In genomic region chr19:41439441-41440222, GRCh38 we compare ENCODE assay signal across 8 cellular contexts. TPM values are rescaled to one million over a fixed set of nuclear protein-coding genes. Genes with fewer than 3 reads are reported as not detected.
DNase-seq lines count a peak whose midpoint lies in the region; ATAC-seq, FAIRE-seq and TF ChIP-seq lines count a peak whose summit lies in the region.

DMAC2 (minus strand) TSS chr19:41439912; CDS start chr19:41439899, 13 bp downstream.

- no peak within 1 kb of the TSS for H3K27ac Mint-ChIP-seq in activated T-helper 2 cell treated with anti-CD3 and anti-CD28 coated beads, Interferon-gamma antibody, Interleukin-2, Interleukin-4, amounts not matched to agents 10 μg/mL and 5 μg/mL and 100 μg/mL, durations not matched to agents 14 hours and 24 hours and 36 hours
- H3K27ac Mint-ChIP-seq in nephron progenitor cell = no peak within 1 kb of the TSS
- peak within 1 kb of the TSS in 1 of 2 donors; percentile 78 for H3K27ac Mint-ChIP-seq in stimulated activated naive CD8-positive, alpha-beta T cell treated with anti-CD3 and anti-CD28 coated beads, Interleukin-15, amount 100 ng/mL, for 72 hours

- no peak within 1 kb of the TSS for H3K4me3 Mint-ChIP-seq in activated T-helper 2 cell treated with anti-CD3 and anti-CD28 coated beads, Interferon-gamma antibody, Interleukin-2, Interleukin-4, amounts not matched to agents 10 μg/mL and 5 μg/mL and 100 μg/mL, durations not matched to agents 14 hours and 24 hours and 36 hours (ENCODE audit: low read depth)
- no peak within 1 kb of the TSS for H3K4me3 Mint-ChIP-seq in nephron progenitor cell
- H3K4me3 Mint-ChIP-seq in stimulated activated naive CD8-positive, alpha-beta T cell treated with anti-CD3 and anti-CD28 coated beads, Interleukin-15, amount 100 ng/mL, for 72 hours = no peak within 1 kb of the TSS

- TF ChIP-seq CTCF in RWPE2 (IDR thresholded peaks at IDR 0.05; ENCODE audit: poor library complexity, severe bottlenecking) (peak; percentile 80), nephron progenitor cell (IDR thresholded peaks at IDR 0.05) (peak; percentile 14)

- H3K36me3 Mint-ChIP-seq in activated T-helper 2 cell treated with anti-CD3 and anti-CD28 coated beads, Interferon-gamma antibody, Interleukin-2, Interleukin-4, amounts not matched to agents 10 μg/mL and 5 μg/mL and 100 μg/mL, durations not matched to agents 14 hours and 24 hours and 36 hours (ENCODE audit: low read depth) = peaks cover 15% of the 10 kb centered on the region
- H3K36me3 Mint-ChIP-seq in nephron progenitor cell (ENCODE audit: low read depth) = peaks cover 11% of the 10 kb centered on the region

- TF ChIP-seq POLR2A in H54 (IDR thresholded peaks at IDR 0.05; ENCODE audit: low read depth, low read length) = peak; percentile 52; the same call in 1 of the 2 replicates

- H3K27me3 ChIP-seq in RWPE2 (ENCODE audit: insufficient read depth, poor library complexity, severe bottlenecking) = no peaks in the 10 kb centered on the region

- DNase-seq in G401 (ENCODE audit: low spot score) (peak; percentile 100), H54 (ENCODE audit: insufficient read length, low spot score) (peak; percentile 99), LoVo (ENCODE audit: low spot score) (peak; percentile 97), RWPE2 (ENCODE audit: low spot score) (peak; percentile 97), fibroblast of the conjunctiva (ENCODE audit: low read depth) (peak; percentile 96), nephron progenitor cell (peak; percentile 92)
- peak; percentile 95 for DNase-seq in activated T-helper 2 cell treated with anti-CD3 and anti-CD28 coated beads, Interferon-gamma antibody, Interleukin-2, Interleukin-4, amounts not matched to agents 10 μg/mL and 5 μg/mL and 100 μg/mL, durations not matched to agents 14 hours and 24 hours and 36 hours (ENCODE audit: low spot score)
- peak; percentile 92 to 94 for DNase-seq in stimulated activated naive CD8-positive, alpha-beta T cell treated with anti-CD3 and anti-CD28 coated beads, Interleukin-15, amount 100 ng/mL, for 72 hours

- peak; percentile 99 for ATAC-seq in RWPE2 (ENCODE audit: low read depth)
- ATAC-seq in stimulated activated naive CD8-positive, alpha-beta T cell treated with anti-CD3 and anti-CD28 coated beads, Interleukin-15, amount 100 ng/mL, for 72 hours = peak; percentile 98

- in situ Hi-C loops in G401 (cut with HindIII; ENCODE audit: low sequenced_read_pairs) = no loop called here

- H3K4me1 ChIP-seq in RWPE2 (ENCODE audit: insufficient read depth, poor library complexity, severe bottlenecking) = peaks cover 7% of the 10 kb centered on the region

- H3K27me3 Mint-ChIP-seq in activated T-helper 2 cell treated with anti-CD3 and anti-CD28 coated beads, Interferon-gamma antibody, Interleukin-2, Interleukin-4, amounts not matched to agents 10 μg/mL and 5 μg/mL and 100 μg/mL, durations not matched to agents 14 hours and 24 hours and 36 hours (ENCODE audit: low read depth) = no peaks in the 10 kb centered on the region
- H3K27me3 Mint-ChIP-seq in nephron progenitor cell (ENCODE audit: low read depth, poor library complexity) = peaks cover 37% of the 10 kb centered on the region
- H3K27me3 Mint-ChIP-seq in stimulated activated naive CD8-positive, alpha-beta T cell treated with anti-CD3 and anti-CD28 coated beads, Interleukin-15, amount 100 ng/mL, for 72 hours = no peaks in the 10 kb centered on the region

- H3K4me3 ChIP-seq in RWPE2 (ENCODE audit: severe bottlenecking) = peak within 1 kb of the TSS; percentile 64

- H3K9me3 Mint-ChIP-seq in activated T-helper 2 cell treated with anti-CD3 and anti-CD28 coated beads, Interferon-gamma antibody, Interleukin-2, Interleukin-4, amounts not matched to agents 10 μg/mL and 5 μg/mL and 100 μg/mL, durations not matched to agents 14 hours and 24 hours and 36 hours = no peaks in the 10 kb centered on the region
- H3K9me3 Mint-ChIP-seq in nephron progenitor cell = no peaks in the 10 kb centered on the region
- H3K9me3 Mint-ChIP-seq in stimulated activated naive CD8-positive, alpha-beta T cell treated with anti-CD3 and anti-CD28 coated beads, Interleukin-15, amount 100 ng/mL, for 72 hours = no peaks in the 10 kb centered on the region

- FAIRE-seq in H54 (lab: Jason Lieb, UNC) = peak; percentile 91

- H3K36me3 ChIP-seq in RWPE2 (ENCODE audit: low read depth) = peaks cover 13% of the 10 kb centered on the region

- H3K9me3 ChIP-seq in RWPE2 (ENCODE audit: severe bottlenecking) = no peaks in the 10 kb centered on the region

- peaks cover 10% of the 10 kb centered on the region for H3K4me1 Mint-ChIP-seq in activated T-helper 2 cell treated with anti-CD3 and anti-CD28 coated beads, Interferon-gamma antibody, Interleukin-2, Interleukin-4, amounts not matched to agents 10 μg/mL and 5 μg/mL and 100 μg/mL, durations not matched to agents 14 hours and 24 hours and 36 hours (ENCODE audit: low read depth)
- peaks cover 6% of the 10 kb centered on the region for H3K4me1 Mint-ChIP-seq in nephron progenitor cell
- peaks cover 5% of the 10 kb centered on the region for H3K4me1 Mint-ChIP-seq in stimulated activated naive CD8-positive, alpha-beta T cell treated with anti-CD3 and anti-CD28 coated beads, Interleukin-15, amount 100 ng/mL, for 72 hours

- intact Hi-C loops in activated T-helper 2 cell treated with anti-CD3 and anti-CD28 coated beads, Interferon-gamma antibody, Interleukin-2, Interleukin-4, amounts not matched to agents 10 μg/mL and 5 μg/mL and 100 μg/mL, durations not matched to agents 14 hours and 24 hours and 36 hours (cut with micrococcal nuclease) = loop anchor here (1.0 kb wide), 1 partner anchor 42 kb away; the partner anchor contains the start of genes BCKDHA and EXOSC5

- peak within 1 kb of the TSS; percentile 61 for H3K27ac ChIP-seq in RWPE2 (ENCODE audit: poor library complexity, severe bottlenecking)

RNA-seq across cellular contexts. Expression of gene DMAC2, which starts in this region (rescaled TPM):
- 74.2 and 82.2 TPM in 2 replicates for total RNA-seq in G401 (2014; rRNA removed; shearing (Covaris generic))
- 58.3 and 60.8 TPM in 2 replicates for total RNA-seq in activated T-helper 2 cell treated with anti-CD3 and anti-CD28 coated beads, Interferon-gamma antibody, Interleukin-2, Interleukin-4, amounts not matched to agents 10 μg/mL and 5 μg/mL and 100 μg/mL, durations not matched to agents 14 hours and 24 hours and 36 hours

Comparison
In these comparisons a context has a peak if more than half of its experiments do, and no peak if none do; other contexts are left out.
1. Peak in every context shown above with its lines: DNase-seq, ATAC-seq, H3K4me3 ChIP-seq and H3K27ac ChIP-seq.